In the genomic region with DNA sequence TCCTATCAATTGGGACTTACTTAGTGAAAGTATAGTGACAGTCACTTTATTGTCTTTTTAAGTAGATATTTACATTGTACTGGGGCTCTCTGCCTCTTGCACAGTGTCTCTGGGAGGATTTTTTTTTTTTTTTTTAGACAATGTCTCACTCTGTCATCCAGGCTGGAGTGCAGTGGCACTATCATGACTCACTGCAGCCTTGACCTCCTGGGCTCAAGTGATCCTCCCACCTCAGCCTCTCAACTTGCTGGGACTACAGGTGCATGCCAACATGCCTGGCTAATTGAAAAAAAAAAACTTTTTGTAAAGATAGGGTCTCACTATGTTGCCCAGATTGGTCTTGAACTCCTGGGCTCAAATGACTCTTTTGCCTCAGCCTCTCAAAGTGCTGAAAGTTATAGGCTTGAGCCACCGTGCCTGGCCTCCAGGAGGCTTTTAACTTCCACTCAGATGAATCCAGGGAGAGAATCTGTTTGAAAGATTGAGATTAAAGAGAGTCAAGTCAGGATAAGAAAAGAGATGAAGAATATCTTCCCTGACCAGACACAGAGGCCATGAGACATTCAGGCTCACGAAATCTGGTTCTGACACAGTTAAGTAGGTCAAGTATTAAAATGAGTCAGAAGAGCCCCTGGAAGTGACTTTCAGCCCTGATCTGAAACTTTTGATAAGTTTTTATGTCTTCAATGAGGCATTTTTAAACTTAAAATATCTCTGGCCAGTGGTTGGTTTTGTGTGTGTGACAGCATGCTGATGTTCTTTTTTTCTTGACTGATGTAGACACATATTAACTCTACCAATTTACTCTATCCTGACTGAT, we compare ENCODE assay signal across 9 cellular contexts. TPM values are rescaled to one million over a fixed set of nuclear protein-coding genes. Genes with fewer than 3 reads are reported as not detected.
DNase-seq lines count a peak whose midpoint lies in the region; ATAC-seq and TF ChIP-seq lines count a peak whose summit lies in the region.
"Had no signal": no experiment of that assay in that cellular context is flagged by ENCODE, and none has a peak within 500 bp of the region (broad histone marks: within the 10 kb centered on the region; RNA-seq: fewer than 3 reads in every experiment).

No MANE protein-coding gene starts in this region.

- H3K4me3 ChIP-seq in brain microvascular endothelial cell (ENCODE audit: low read depth, low read length): no peak overlapping the region
- no peak overlapping the region for H3K4me3 ChIP-seq in BE2C (ENCODE audit: low read depth, low read length)

- peak; percentile 87 for ATAC-seq in HG02588 (IDR thresholded peaks at IDR 0.05; ENCODE audit: unreplicated experiment)

- peak; percentile 18 for DNase-seq in stimulated activated CD4-positive, alpha-beta T cell treated with anti-CD3 and anti-CD28 coated beads, Interleukin-15, amount 100 ng/mL, for 24 hours
- DNase-seq in stimulated activated CD4-positive, alpha-beta T cell treated with anti-CD3 and anti-CD28 coated beads, Interleukin-2, amount 100 ng/mL, for 48 hours: no peak
- DNase-seq in HT1080 (ENCODE audit: low read depth): peak; percentile 53
- no peak for DNase-seq in globus pallidus (ENCODE audit: low spot score)
- no peak for DNase-seq in brain microvascular endothelial cell
- DNase-seq in NCI-H2171 treated with DMSO at 0.1 percent for 48 hours (lab: John Stamatoyannopoulos, UW): no peak
- DNase-seq in BE2C: no peak
- DNase-seq: NCI-H82 had no signal

- in situ Hi-C loops in brain microvascular endothelial cell (cut with HindIII; ENCODE audit: low pct_ligation_motif_present, low sequenced_read_pairs): no loop called here

- no peaks in the 10 kb centered on the region for H3K9me3 ChIP-seq in BE2C

- TF ChIP-seq CTCF in brain microvascular endothelial cell (IDR thresholded peaks at IDR 0.05; ENCODE audit: low read depth, low read length, missing control alignments): no peak
- TF ChIP-seq CTCF in BE2C (IDR thresholded peaks at IDR 0.05; ENCODE audit: low read depth, low read length): no peak

- no peak overlapping the region for H3K27ac ChIP-seq in brain microvascular endothelial cell

- no peaks in the 10 kb centered on the region for H3K36me3 ChIP-seq in brain microvascular endothelial cell (replicated peaks)
- H3K36me3 ChIP-seq in BE2C: no peaks in the 10 kb centered on the region

- H3K27me3 ChIP-seq in brain microvascular endothelial cell (replicated peaks) (no peaks in the 10 kb centered on the region), BE2C (no peaks in the 10 kb centered on the region; the same call in 1 of the 2 replicates)

- H3K4me1 ChIP-seq in BE2C: no peaks in the 10 kb centered on the region

RNA-seq across cellular contexts. Expression of a gene that starts 18.3 kb away (rescaled TPM):
- 0.80 TPM in 1 of 2 replicates, not detected in the other for total RNA-seq in HT1080 (2014; rRNA removed; shearing (Covaris generic))
- 0.01 and 0.05 TPM in 2 replicates for polyA plus RNA-seq in HT1080 (2015; cell fraction: cytosol; rRNA removed)
- 0.12 and 0.40 TPM in 2 replicates for polyA plus RNA-seq in HT1080 (2015; cell fraction: nucleus; rRNA removed)
- polyA plus RNA-seq in BE2C (2012; ENCODE audit: insufficient read depth, insufficient read length, low read depth): not detected

RNA-seq across cellular contexts. Expression of a gene that starts 32.2 kb away (rescaled TPM):
- total RNA-seq in HT1080 (2014; rRNA removed; shearing (Covaris generic)): 11.3 and 11.6 TPM in 2 replicates
- 30.1 and 33.0 TPM in 2 replicates for polyA plus RNA-seq in HT1080 (2015; cell fraction: cytosol; rRNA removed)
- 10.3 and 11.6 TPM in 2 replicates for polyA plus RNA-seq in HT1080 (2015; cell fraction: nucleus; rRNA removed)
- polyA plus RNA-seq in BE2C (2012; ENCODE audit: insufficient read depth, insufficient read length, low read depth): 7.9 TPM

RNA-seq across cellular contexts. Expression of a gene that starts 32.2 kb away (rescaled TPM):
- 13.1 and 13.8 TPM in 2 replicates for total RNA-seq in HT1080 (2014; rRNA removed; shearing (Covaris generic))
- polyA plus RNA-seq in HT1080 (2015; cell fraction: cytosol; rRNA removed): 11.2 and 12.7 TPM in 2 replicates
- 24.6 and 25.2 TPM in 2 replicates for polyA plus RNA-seq in HT1080 (2015; cell fraction: nucleus; rRNA removed)
- 21.1 TPM for polyA plus RNA-seq in BE2C (2012; ENCODE audit: insufficient read depth, insufficient read length, low read depth)

Comparison
In these comparisons a context has a peak if more than half of its experiments do, and no peak if none do; other contexts are left out.
1. DNase-seq: peak in stimulated activated CD4-positive, alpha-beta T cell treated with anti-CD3 and anti-CD28 coated beads, Interleukin-15, amount 100 ng/mL, for 24 hours (single experiment) and HT1080 (single experiment); none in stimulated activated CD4-positive, alpha-beta T cell treated with anti-CD3 and anti-CD28 coated beads, Interleukin-2, amount 100 ng/mL, for 48 hours (0 of 2), globus pallidus (single experiment), brain microvascular endothelial cell (single experiment), NCI-H2171 treated with DMSO at 0.1 percent for 48 hours (single experiment) and BE2C (single experiment).